1 cellular context compared by ENCODE assay signal in the genomic region with DNA sequence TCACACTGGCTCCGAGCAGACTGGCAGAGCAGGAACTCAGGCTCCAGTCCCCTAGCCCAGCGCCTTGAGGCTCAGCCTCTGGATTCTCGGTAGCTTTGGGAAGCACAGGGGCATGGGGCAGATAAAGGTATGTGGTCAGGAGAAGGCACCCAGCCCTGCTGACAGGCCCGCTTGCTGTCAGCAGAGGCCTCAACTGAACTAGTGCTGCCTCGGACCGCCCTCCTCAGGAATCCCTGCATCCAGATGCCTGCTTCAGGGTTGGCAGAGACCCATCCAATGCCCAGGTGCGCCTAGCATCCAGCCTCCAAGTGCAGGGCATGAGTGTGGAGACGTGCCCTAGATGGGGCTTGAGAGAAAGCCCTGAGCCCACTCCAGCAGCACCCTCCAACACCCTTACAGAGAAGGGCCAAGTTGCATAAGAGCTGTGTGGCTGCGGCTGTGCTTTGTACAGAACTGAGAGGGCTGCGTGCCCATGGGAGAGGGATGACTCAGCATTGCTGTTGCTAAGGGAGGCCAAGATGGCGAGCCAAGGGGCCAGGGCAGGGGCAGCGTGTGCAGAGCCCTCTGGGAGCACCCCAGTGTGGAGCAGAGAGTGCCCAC.
TF ChIP-seq lines count a peak whose summit lies in the region.

No MANE protein-coding gene starts in this region.

TF ChIP-seq in WTC11, 78 proteins besides CTCF, POLR2A, EP300 and RAD21 (continued from another document):
- no peak for TF ChIP-seq ZNF317 (CRISPR knock-in tag; IDR thresholded peaks at IDR 0.05; ENCODE audit: borderline replicate concordance, low read depth)
- TF ChIP-seq AR (CRISPR knock-in tag; IDR thresholded peaks at IDR 0.05), result no peak
- no peak for TF ChIP-seq ZNF396 (CRISPR knock-in tag; IDR thresholded peaks at IDR 0.05; ENCODE audit: borderline replicate concordance)
- TF ChIP-seq AFF4 (CRISPR knock-in tag; IDR thresholded peaks at IDR 0.05; ENCODE audit: borderline replicate concordance), result no peak
- TF ChIP-seq ZNF263 (CRISPR knock-in tag; IDR thresholded peaks at IDR 0.05; ENCODE audit: low read depth), result no peak
- TF ChIP-seq NR3C1 (CRISPR knock-in tag; conservative IDR thresholded peaks at IDR 0.05; ENCODE audit: low read depth), result no peak
- TF ChIP-seq, protein P1, sequence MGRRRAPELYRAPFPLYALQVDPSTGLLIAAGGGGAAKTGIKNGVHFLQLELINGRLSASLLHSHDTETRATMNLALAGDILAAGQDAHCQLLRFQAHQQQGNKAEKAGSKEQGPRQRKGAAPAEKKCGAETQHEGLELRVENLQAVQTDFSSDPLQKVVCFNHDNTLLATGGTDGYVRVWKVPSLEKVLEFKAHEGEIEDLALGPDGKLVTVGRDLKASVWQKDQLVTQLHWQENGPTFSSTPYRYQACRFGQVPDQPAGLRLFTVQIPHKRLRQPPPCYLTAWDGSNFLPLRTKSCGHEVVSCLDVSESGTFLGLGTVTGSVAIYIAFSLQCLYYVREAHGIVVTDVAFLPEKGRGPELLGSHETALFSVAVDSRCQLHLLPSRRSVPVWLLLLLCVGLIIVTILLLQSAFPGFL (CRISPR knock-in tag; IDR thresholded peaks at IDR 0.05; ENCODE audit: borderline replicate concordance), result no peak
TF ChIP-seq in WTC11: peak in this region for 0.
